In the genomic region with DNA sequence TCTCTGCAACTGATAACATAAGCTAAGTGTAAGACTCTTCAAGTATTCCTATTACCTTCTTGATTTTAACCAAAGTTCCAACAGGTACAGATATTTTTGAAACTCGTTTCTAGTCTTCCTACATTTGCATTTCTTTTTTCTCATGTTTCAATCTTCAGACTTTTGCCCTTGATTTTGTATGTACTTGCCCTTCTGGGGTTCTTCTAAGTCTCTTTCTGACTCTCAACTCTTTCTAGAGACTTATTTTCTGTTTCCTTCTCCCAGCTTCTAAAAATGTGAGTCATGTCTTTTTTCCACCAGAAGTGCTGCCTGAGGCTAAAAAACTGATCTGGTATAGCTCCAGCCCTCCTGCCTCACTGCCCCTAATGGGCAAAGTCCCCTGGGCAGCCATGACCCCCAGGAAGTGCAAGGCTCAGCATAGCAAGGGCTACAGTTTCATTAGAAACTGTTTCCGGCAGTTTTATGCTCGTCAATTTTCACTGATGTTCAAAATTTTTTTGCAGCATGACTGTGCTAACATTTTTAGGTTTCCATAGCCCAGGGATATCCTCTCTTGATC, we compare ENCODE assay signal across 24 cellular contexts.
"Had no signal": no experiment of that assay in that cellular context is flagged by ENCODE, and none has a peak within 500 bp of the region (broad histone marks: within the 10 kb centered on the region; RNA-seq: fewer than 3 reads in every experiment).

No MANE protein-coding gene starts in this region.

- H3K4me1 ChIP-seq: esophagus squamous epithelium, gastrocnemius medialis had no signal

- H3K27me3 ChIP-seq: esophagus squamous epithelium, gastrocnemius medialis, neutrophil, right lobe of liver had no signal

- FAIRE-seq: bronchial epithelial cell, islet of Langerhans, urothelium cell line had no signal

- H3K4me3 ChIP-seq: esophagus squamous epithelium, gastrocnemius medialis, right lobe of liver, thoracic aorta had no signal

- DNase-seq: activated B cell treated with CpG ODN at 0.5 μM for 24 hours; activated CD4-positive, alpha-beta T cell treated with anti-CD3 and anti-CD28 coated beads, Interleukin-2, amount 50 U/mL, for 1 hour; activated CD8-positive, alpha-beta T cell treated with anti-CD3 and anti-CD28 coated beads for 36 hours; activated gamma-delta T cell treated with Interleukin-2 at 50 U/mL for 16 hours; activated naive CD8-positive, alpha-beta T cell treated with anti-CD3 and anti-CD28 coated beads, Interleukin-2, amount 50 U/mL, for 24 hours; activated T-cell treated with anti-CD3 and anti-CD28 coated beads, Interleukin-2, amount 50 U/mL, for 4 hours; esophagus squamous epithelium; gastrocnemius medialis; glutamatergic neuron; left cardiac atrium; left ventricle myocardium superior; naive B cell; nephron progenitor cell; right lobe of liver; stimulated activated CD4-positive, alpha-beta T cell treated with anti-CD3 and anti-CD28 coated beads, Interleukin-12 subunit alpha, Interleukin-12 subunit beta, amount 100 ng/mL, for 4 hours; stimulated activated CD4-positive, alpha-beta T cell treated with anti-CD3 and anti-CD28 coated beads, Interleukin-4, amount 100 ng/mL, for 24 hours had no signal

- H3K36me3 ChIP-seq: esophagus squamous epithelium, gastrocnemius medialis, neutrophil, right lobe of liver, thoracic aorta had no signal

- ATAC-seq: activated CD8-positive, alpha-beta T cell treated with anti-CD3 and anti-CD28 coated beads for 36 hours; activated naive CD8-positive, alpha-beta T cell treated with anti-CD3 and anti-CD28 coated beads, Interleukin-2, amount 50 U/mL, for 24 hours; activated T-cell treated with anti-CD3 and anti-CD28 coated beads, Interleukin-2, amount 50 U/mL, for 4 hours; activated T-helper 17 cell treated with anti-CD3 and anti-CD28 coated beads, Interleukin-2, amount 50 U/mL, for 72 hours; gastrocnemius medialis; left cardiac atrium; left ventricle myocardium superior; right lobe of liver; stimulated activated effector memory CD8-positive, alpha-beta T cell treated with anti-CD3 and anti-CD28 coated beads, Interleukin-12 subunit alpha, Interleukin-12 subunit beta, amount 100 ng/mL, for 72 hours had no signal

- H3K27ac ChIP-seq: epithelial cell of prostate, esophagus squamous epithelium, gastrocnemius medialis, neutrophil, right lobe of liver, thoracic aorta had no signal

- H3K9me3 ChIP-seq: esophagus squamous epithelium, gastrocnemius medialis, neutrophil, right lobe of liver, thoracic aorta had no signal
